In genomic region chr1:37946703-37947360, GRCh38 we compare ENCODE assay signal across 8 cellular contexts. TPM values are rescaled to one million over a fixed set of nuclear protein-coding genes. Genes with fewer than 3 reads are reported as not detected.
DNase-seq lines count a peak whose midpoint lies in the region; ATAC-seq, FAIRE-seq and TF ChIP-seq lines count a peak whose summit lies in the region.

INPP5B (minus strand) TSS chr1:37947053; CDS start chr1:37946308, 745 bp downstream.

- WGBS in spleen, 5 donors, result 3 to 6% (median 4%) methylated on average over 7 to 11 of the region's 11 CpGs

- H3K4me1 ChIP-seq in KMS-11 (ENCODE audit: low read depth, poor library complexity, severe bottlenecking) (peaks cover 9% of the 10 kb centered on the region), spleen (peaks cover 0 to 46% (median 32%) of the 10 kb centered on the region in 6 donors)

- no peaks in the 10 kb centered on the region for H3K9me3 ChIP-seq in spleen

- H3K9me3 Mint-ChIP-seq in activated B cell treated with CpG ODN at 0.5 μM for 24 hours, result no peaks in the 10 kb centered on the region

- peak within 1 kb of the TSS; percentile 100 for H3K4me3 Mint-ChIP-seq in activated B cell treated with CpG ODN at 0.5 μM for 24 hours

- H3K27ac Mint-ChIP-seq in activated B cell treated with CpG ODN at 0.5 μM for 24 hours, result peak within 1 kb of the TSS; percentile 97

- no peak for TF ChIP-seq POLR2A in spleen (IDR thresholded peaks at IDR 0.05)

- FAIRE-seq in islet of Langerhans (lab: Jason Lieb, UNC), result peak; percentile 24

- peak within 1 kb of the TSS; percentile 66; the same call in 1 of the 2 replicates for H3K9ac ChIP-seq in KMS-11

- H3K4me3 ChIP-seq in KMS-11 (IDR thresholded peaks at IDR 0.05; ENCODE audit: insufficient read depth, low read depth, low read length) (peak within 1 kb of the TSS; percentile 87), spleen (peak within 1 kb of the TSS; percentile 38 to 84 (median 56))

- peaks cover 15% of the 10 kb centered on the region for H3K36me3 Mint-ChIP-seq in activated B cell treated with CpG ODN at 0.5 μM for 24 hours (ENCODE audit: low read depth)

- DNase-seq in Caki2 (ENCODE audit: low read depth) (peak; percentile 47), activated B cell treated with CpG ODN at 0.5 μM for 24 hours (peak; percentile 74), spleen (peak; percentile 96), DMS79 treated with DMSO at 0.1 percent for 48 hours (lab: John Stamatoyannopoulos, UW) (no peak)
- peak; percentile 44 for DNase-seq in central memory CD4-positive, alpha-beta T cell

- CTCF ChIA-PET in activated B cell treated with CpG ODN at 0.5 μM for 24 hours (lab: Charles Lee), result no interaction called here

- no peaks in the 10 kb centered on the region for H3K27me3 Mint-ChIP-seq in activated B cell treated with CpG ODN at 0.5 μM for 24 hours

- intact Hi-C loops in activated B cell treated with CpG ODN at 0.5 μM for 24 hours (cut with micrococcal nuclease) (loop anchor here (1.0 to 5.0 kb wide), 6 partner anchors 16 to 912 kb away; partner anchors contain the start of genes CDCA8, RRAGC, SF3A3 and UTP11), spleen (cut with DNase I; ENCODE audit: low total_unique reads) (no loop called here)

- H3K27ac ChIP-seq in KMS-11 (peak within 1 kb of the TSS; percentile 5; the same call in 1 of the 2 replicates), spleen (peak within 1 kb of the TSS; percentile 53 to 93 (median 88))

- H2AFZ ChIP-seq in KMS-11 (ENCODE audit: low read depth), result peak within 1 kb of the TSS; percentile 97

- TF ChIP-seq CTCF in KMS-11 (conservative IDR thresholded peaks at IDR 0.05; ENCODE audit: low read depth, low read length), result no peak
- no peak for TF ChIP-seq CTCF in activated B cell treated with CpG ODN at 0.5 μM for 24 hours (IDR thresholded peaks at IDR 0.05)
- TF ChIP-seq CTCF in spleen (IDR thresholded peaks at IDR 0.05 in 8 of 11, conservative IDR thresholded peaks at IDR 0.05 in 3 of 11), result peak in 5 of 11 experiments; percentile 12 to 37 (median 34)

- in situ Hi-C loops in Caki2 (cut with HindIII; ENCODE audit: low pct_unique_long_range_greater_than_20kb, low sequenced_read_pairs), result no loop called here

- H3K79me2 ChIP-seq in KMS-11 (ENCODE audit: insufficient read depth, low read depth), result no peaks in the 10 kb centered on the region

- H3K36me3 ChIP-seq in KMS-11 (ENCODE audit: insufficient read depth) (no peaks in the 10 kb centered on the region), spleen (peaks cover 0 to 34% (median 7%) of the 10 kb centered on the region in 6 donors)

- ATAC-seq in GM21447 (IDR thresholded peaks at IDR 0.05; ENCODE audit: unreplicated experiment) (peak; percentile 88), activated B cell treated with CpG ODN at 0.5 μM for 24 hours (ENCODE audit: low read depth) (peak; percentile 100)

- H4K20me1 ChIP-seq in KMS-11 (ENCODE audit: insufficient read depth), result no peaks in the 10 kb centered on the region

- H3K27me3 ChIP-seq in KMS-11 (ENCODE audit: insufficient read depth, low read depth), result no peaks in the 10 kb centered on the region
- H3K27me3 ChIP-seq in spleen (replicated peaks in 1 of 7), result no peaks in the 10 kb centered on the region

- peak within 1 kb of the TSS; percentile 72 for H3K4me2 ChIP-seq in KMS-11

- peaks cover 23% of the 10 kb centered on the region for H3K4me1 Mint-ChIP-seq in activated B cell treated with CpG ODN at 0.5 μM for 24 hours

- POLR2A ChIA-PET in activated B cell treated with CpG ODN at 0.5 μM for 24 hours (lab: Charles Lee), result interaction anchor here (0.6 to 2.5 kb wide), 6 partner anchors 15 to 139 kb away, joined by 3 to 17 read pairs (median 5); partner anchors contain the start of genes C1orf122 and YRDC

RNA-seq across cellular contexts. Expression of gene INPP5B, which starts in this region (rescaled TPM):
- total RNA-seq in Caki2 (2014; rRNA removed; shearing (Covaris generic); ENCODE audit: low replicate concordance), result 13.0 and 21.0 TPM in 2 replicates
- total RNA-seq in activated B cell treated with CpG ODN at 0.5 μM for 24 hours (63.4 and 70.3 TPM in 2 replicates), spleen (10 to 100 TPM; 31.0 to 70.7 (median 45.0) TPM)
- 10 to 100 TPM; 11.4 to 27.5 (median 19.0) TPM for polyA plus RNA-seq in spleen
